ENCODE assay signal across 27 cellular contexts in genomic region chr3:111152506-111152905, GRCh38.
DNase-seq lines count a peak whose midpoint lies in the region; ATAC-seq, FAIRE-seq and TF ChIP-seq lines count a peak whose summit lies in the region.
"Had no signal": no experiment of that assay in that cellular context is flagged by ENCODE, and none has a peak within 500 bp of the region (broad histone marks: within the 10 kb centered on the region; RNA-seq: fewer than 3 reads in every experiment).

No MANE protein-coding gene starts in this region.

- H3K27me3 ChIP-seq in pancreas: no peaks in the 10 kb centered on the region
- no peaks in the 10 kb centered on the region for H3K27me3 ChIP-seq in transverse colon
- H3K27me3 ChIP-seq: spleen had no signal

- no peak for FAIRE-seq in pancreas (lab: Jason Lieb, UNC)
- FAIRE-seq: GM19239, urothelium cell line had no signal

- no peak for TF ChIP-seq EP300 in transverse colon (IDR thresholded peaks at IDR 0.05; ENCODE audit: low read depth)

- in situ Hi-C loops in transverse colon (cut with MboI; ENCODE audit: low pct_ligation_motif_present in 1 of 4, low pct_unique_long_range_greater_than_20kb in 1 of 4, low sequenced_read_pairs in 3 of 4): no loop called here

- TF ChIP-seq CTCF in pancreas (IDR thresholded peaks at IDR 0.05) (no peak), transverse colon (IDR thresholded peaks at IDR 0.05) (no peak)

- H3K4me1 ChIP-seq in pancreas (no peaks in the 10 kb centered on the region), transverse colon (no peaks in the 10 kb centered on the region)
- H3K4me1 ChIP-seq: spleen had no signal

- H3K4me3 ChIP-seq in pancreas: no peak overlapping the region
- H3K4me3 ChIP-seq in transverse colon: no peak overlapping the region
- H3K4me3 ChIP-seq: HAP-1, spleen had no signal

- no peak for ATAC-seq in pancreas
- ATAC-seq: CD8-positive, alpha-beta T cell; left ventricle myocardium superior; T-cell had no signal

- no peaks in the 10 kb centered on the region for H3K36me3 ChIP-seq in pancreas
- peaks cover 0 to 4% (median 0%) of the 10 kb centered on the region in 4 donors for H3K36me3 ChIP-seq in transverse colon
- H3K36me3 ChIP-seq: HAP-1 had no signal

- no peak overlapping the region for H3K27ac ChIP-seq in pancreas
- H3K27ac ChIP-seq in transverse colon: no peak overlapping the region
- H3K27ac ChIP-seq: spleen had no signal

- DNase-seq in GM04503 (ENCODE audit: low read depth) (peak; percentile 67), M059J (ENCODE audit: low read depth) (peak; percentile 12), fibroblast of peridontal ligament (ENCODE audit: extremely low read depth) (peak; percentile 85), stromal cell of bone marrow (ENCODE audit: low read depth) (peak; percentile 16), pancreas (no peak), transverse colon (no peak), T-helper 2 cell (no peak)
- DNase-seq: activated CD4-positive, alpha-beta T cell treated with anti-CD3 and anti-CD28 coated beads, Interleukin-2, amount 50 U/mL, for 4 hours; activated CD4-positive, CD25-positive, alpha-beta regulatory T cell; activated naive CD4-positive, alpha-beta T cell treated with anti-CD3 and anti-CD28 coated beads for 36 hours; amniotic stem cell; CD8-positive, alpha-beta T cell; effector memory CD4-positive, alpha-beta T cell; erythroblast; islet precursor cell; KBM-7; left ventricle myocardium superior; naive B cell; NCI-H1436; NCI-H446 treated with DMSO at 0.1 percent for 48 hours; nucleus accumbens; RPMI8226; spleen; T-cell had no signal

- H3K9me3 ChIP-seq in pancreas (no peaks in the 10 kb centered on the region), transverse colon (no peaks in the 10 kb centered on the region)
- H3K9me3 ChIP-seq: HAP-1, spleen had no signal

- WGBS in pancreas, 2 donors: 50 to 57% methylated on average over 1 of the region's 1 CpG
- 38 to 50% methylated on average over 1 of the region's 1 CpG for WGBS in transverse colon (ENCODE audit: low coverage in 1 of 2), 2 donors

- intact Hi-C loops in pancreas (cut with DNase I) (no loop called here), transverse colon (cut with DNase I; ENCODE audit: low total_unique reads) (no loop called here)

- TF ChIP-seq POLR2A in transverse colon (IDR thresholded peaks at IDR 0.05): no peak

Comparison
In these comparisons a context has a peak if more than half of its experiments do, and no peak if none do; other contexts are left out.
1. DNase-seq: peak in GM04503 (single experiment), M059J (single experiment), fibroblast of peridontal ligament (single experiment) and stromal cell of bone marrow (single experiment); none in pancreas (0 of 6), transverse colon (single experiment) and T-helper 2 cell (0 of 5).